In genomic region chr4:56978750-56979303, GRCh38 we compare ENCODE assay signal across 1 cellular context.
A peak's percentile ranks its signal among the peaks of the same experiment; 100 is the strongest.
TF ChIP-seq lines count a peak whose summit lies in the region.

POLR2B (plus strand) TSS chr4:56978896; CDS start chr4:56978986, 90 bp downstream.

TF ChIP-seq in HepG2, 621 proteins besides CTCF, POLR2A, EP300 and RAD21 (continued from another document and continues in another):
- TF ChIP-seq FUBP1 (CRISPR knock-in tag; IDR thresholded peaks at IDR 0.05; ENCODE audit: borderline replicate concordance) (0 out of 2 replicates have a peak, but pooled peaks have one; percentile 42), PHB2 (IDR thresholded peaks at IDR 0.05; ENCODE audit: partially characterized antibody) (no peak), TERF1 (CRISPR knock-in tag; IDR thresholded peaks at IDR 0.05) (no peak), ZFY (CRISPR knock-in tag; IDR thresholded peaks at IDR 0.05) (peak; percentile 94), MYC (CRISPR knock-in tag; IDR thresholded peaks at IDR 0.05; ENCODE audit: borderline replicate concordance) (peak; percentile 68), ELF3 (CRISPR knock-in tag; IDR thresholded peaks at IDR 0.05) (peak; percentile 82), PRDM4 (CRISPR knock-in tag; IDR thresholded peaks at IDR 0.05; ENCODE audit: borderline replicate concordance) (no peak), RARA (CRISPR knock-in tag; IDR thresholded peaks at IDR 0.05) (no peak; the same call in 1 of the 2 replicates), ATF7-NPFF (CRISPR knock-in tag; IDR thresholded peaks at IDR 0.05; ENCODE audit: low read depth) (peak; percentile 57; the same call in 1 of the 2 replicates), NFE2L2 (IDR thresholded peaks at IDR 0.05; ENCODE audit: low read length) (no peak), MEF2D (CRISPR knock-in tag; IDR thresholded peaks at IDR 0.05) (no peak), ZNF737 (CRISPR knock-in tag; IDR thresholded peaks at IDR 0.05; ENCODE audit: borderline replicate concordance) (no peak), TCF7 (IDR thresholded peaks at IDR 0.05; ENCODE audit: low read depth) (no peak), FOXA3 (CRISPR knock-in tag; IDR thresholded peaks at IDR 0.05) (no peak), ZNF350 (CRISPR knock-in tag; IDR thresholded peaks at IDR 0.05; ENCODE audit: borderline replicate concordance, low read depth) (0 out of 2 replicates have a peak, but pooled peaks have one; percentile 48), ARID5B (CRISPR knock-in tag; IDR thresholded peaks at IDR 0.05) (peak; percentile 13; the same call in 1 of the 2 replicates), ZMYM2 (CRISPR knock-in tag; IDR thresholded peaks at IDR 0.05) (no peak), ZNF264 (CRISPR knock-in tag; IDR thresholded peaks at IDR 0.05) (peak; percentile 69; the same call in 1 of the 2 replicates), ZNF496 (CRISPR knock-in tag; IDR thresholded peaks at IDR 0.05; ENCODE audit: insufficient replicate concordance) (no peak), ZNF18 (CRISPR knock-in tag; IDR thresholded peaks at IDR 0.05; ENCODE audit: insufficient replicate concordance) (no peak), SP5 (CRISPR knock-in tag; IDR thresholded peaks at IDR 0.05; ENCODE audit: borderline replicate concordance, low read depth) (0 out of 2 replicates have a peak, but pooled peaks have one; percentile 29), ZNF329 (CRISPR knock-in tag; IDR thresholded peaks at IDR 0.05; ENCODE audit: low read depth) (no peak), SMAD9 (CRISPR knock-in tag; IDR thresholded peaks at IDR 0.05) (no peak), ZNF256 (CRISPR knock-in tag; conservative IDR thresholded peaks at IDR 0.05) (no peak), PLSCR1 (CRISPR knock-in tag; IDR thresholded peaks at IDR 0.05; ENCODE audit: borderline replicate concordance) (no peak), KMT2A (CRISPR knock-in tag; IDR thresholded peaks at IDR 0.05) (peak; percentile 75; the same call in 1 of the 2 replicates), ZNF136 (CRISPR knock-in tag; IDR thresholded peaks at IDR 0.05; ENCODE audit: low read depth) (peak; percentile 83), SALL2 (CRISPR knock-in tag; IDR thresholded peaks at IDR 0.05) (no peak), ZNF33B (CRISPR knock-in tag; IDR thresholded peaks at IDR 0.05) (peak; percentile 77; the same call in 1 of the 2 replicates), ZNF83 (CRISPR knock-in tag; IDR thresholded peaks at IDR 0.05; ENCODE audit: borderline replicate concordance) (no peak), ZBTB7B (CRISPR knock-in tag; IDR thresholded peaks at IDR 0.05) (no peak), ZBTB8A (CRISPR knock-in tag; IDR thresholded peaks at IDR 0.05; ENCODE audit: borderline replicate concordance, low read depth) (no peak), DBP (CRISPR knock-in tag; IDR thresholded peaks at IDR 0.05; ENCODE audit: not compliant biosample characterization) (no peak), HIC2 (CRISPR knock-in tag; IDR thresholded peaks at IDR 0.05; ENCODE audit: low read depth) (no peak), TBL1XR1 (IDR thresholded peaks at IDR 0.05; ENCODE audit: borderline replicate concordance, low read length, partially characterized antibody) (no peak), TFDP2 (CRISPR knock-in tag; IDR thresholded peaks at IDR 0.05) (peak; percentile 40; the same call in 1 of the 2 replicates), NAIF1 (CRISPR knock-in tag; IDR thresholded peaks at IDR 0.05; ENCODE audit: borderline replicate concordance) (peak; percentile 92), ZNF850 (CRISPR knock-in tag; conservative IDR thresholded peaks at IDR 0.05) (no peak), ZNF317 (CRISPR knock-in tag; IDR thresholded peaks at IDR 0.05) (peak; percentile 60; the same call in 1 of the 2 replicates), MTA1 (CRISPR knock-in tag; IDR thresholded peaks at IDR 0.05; ENCODE audit: borderline replicate concordance) (no peak), PBX3 (CRISPR knock-in tag; IDR thresholded peaks at IDR 0.05; ENCODE audit: borderline replicate concordance) (no peak), TFAP4 (IDR thresholded peaks at IDR 0.05; ENCODE audit: borderline replicate concordance, low read depth) (0 out of 2 replicates have a peak, but pooled peaks have one; percentile 1), ZIK1 (CRISPR knock-in tag; IDR thresholded peaks at IDR 0.05; ENCODE audit: borderline replicate concordance, low read depth) (no peak), NRL (CRISPR knock-in tag; IDR thresholded peaks at IDR 0.05; ENCODE audit: borderline replicate concordance) (peak; percentile 61; the same call in 1 of the 2 replicates), MZF1 (CRISPR knock-in tag; IDR thresholded peaks at IDR 0.05; ENCODE audit: borderline replicate concordance) (no peak)
